ENCODE assay signal across 1 cellular context in genomic region chr7:87100326-87100725, GRCh38.
TF ChIP-seq lines count a peak whose summit lies in the region.

No MANE protein-coding gene starts in this region.

TF ChIP-seq in K562, 482 proteins besides CTCF, POLR2A, EP300 and RAD21:
- TF ChIP-seq HMBOX1 (IDR thresholded peaks at IDR 0.05) (no peak), TEAD2 (tag; IDR thresholded peaks at IDR 0.05) (no peak), ZNF140 (CRISPR knock-in tag; IDR thresholded peaks at IDR 0.05) (no peak), ELF2 (CRISPR knock-in tag; IDR thresholded peaks at IDR 0.05) (no peak), GABPB2 (CRISPR knock-in tag; conservative IDR thresholded peaks at IDR 0.05) (no peak), RBBP5 (IDR thresholded peaks at IDR 0.05; ENCODE audit: borderline replicate concordance, insufficient read depth, low read length, poor library complexity, severe bottlenecking) (no peak), GTF2F1 (IDR thresholded peaks at IDR 0.05; ENCODE audit: low read depth, low read length) (no peak), IRF2 (CRISPR knock-in tag; IDR thresholded peaks at IDR 0.05) (no peak), RNF219 (CRISPR knock-in tag; IDR thresholded peaks at IDR 0.05) (no peak)
TF ChIP-seq in K562: peak in this region for 0.
